Comparison of ENCODE assay signal across 16 cellular contexts in the genomic region with DNA sequence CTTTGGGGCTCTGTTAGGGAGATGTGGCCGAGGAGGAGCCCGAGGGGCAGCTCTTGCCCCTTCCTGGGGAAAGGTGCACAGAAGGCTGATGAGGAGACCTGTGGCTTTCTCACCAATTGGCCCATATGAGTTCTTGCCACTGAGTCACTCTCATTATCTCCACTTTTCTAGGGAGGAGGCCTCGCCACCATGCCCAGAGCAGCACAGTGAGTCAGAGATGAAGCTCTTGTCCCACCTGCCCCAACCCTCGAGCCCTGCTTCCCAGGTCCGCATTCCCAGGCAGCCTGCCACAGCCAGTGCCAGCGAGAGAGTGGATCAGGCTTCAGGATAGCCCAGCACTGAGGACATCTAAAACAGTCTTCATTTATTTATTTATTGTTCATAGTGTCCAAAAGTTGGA. TPM values are rescaled to one million over a fixed set of nuclear protein-coding genes. Genes with fewer than 3 reads are reported as not detected.
DNase-seq lines count a peak whose midpoint lies in the region; ATAC-seq, FAIRE-seq and TF ChIP-seq lines count a peak whose summit lies in the region.
"Had no signal": no experiment of that assay in that cellular context is flagged by ENCODE, and none has a peak within 500 bp of the region (broad histone marks: within the 10 kb centered on the region; RNA-seq: fewer than 3 reads in every experiment).

No MANE protein-coding gene starts in this region.

- intact Hi-C loops in spleen (cut with DNase I; ENCODE audit: low total_unique reads): no loop called here
- intact Hi-C loops in CD4-positive, alpha-beta T cell (cut with DNase I, micrococcal nuclease): no loop called here

- H3K4me1 Mint-ChIP-seq in WTC11: peaks cover 12% of the 10 kb centered on the region
- H3K4me1 Mint-ChIP-seq in CD4-positive, alpha-beta T cell (ENCODE audit: low read depth): no peaks in the 10 kb centered on the region

- ATAC-seq in WTC11: no peak; the same call in 1 of the 2 replicates
- ATAC-seq in CD4-positive, alpha-beta T cell (ENCODE audit: poor library complexity): no peak
- ATAC-seq: gastrocnemius medialis had no signal

- POLR2A ChIA-PET in RWPE1 (lab: Yijun Ruan, JAX; ENCODE audit: low non-redundant PET): interaction anchor here (0.8 kb wide), 1 partner anchor 43 kb away, joined by 4 read pairs; no protein-coding TSS in a partner anchor
- POLR2A ChIA-PET in WTC11 (lab: Charles Lee): no interaction called here
- POLR2A ChIA-PET in CD4-positive, alpha-beta T cell (lab: Charles Lee): no interaction called here

- H3K36me3 Mint-ChIP-seq in WTC11: no peaks in the 10 kb centered on the region
- no peaks in the 10 kb centered on the region for H3K36me3 Mint-ChIP-seq in CD4-positive, alpha-beta T cell (ENCODE audit: low read depth)
- H3K36me3 Mint-ChIP-seq: brain had no signal

- peak overlapping the region; percentile 79 for H3K27ac ChIP-seq in RWPE1
- H3K27ac ChIP-seq in spleen: no peak overlapping the region
- no peak overlapping the region for H3K27ac ChIP-seq in CD4-positive, alpha-beta T cell (ENCODE audit: low read depth, low read length)
- H3K27ac ChIP-seq: BLaER1 treated with 17β-estradiol and CSF1 and Interleukin-3, amounts not matched to agents 10 nM and 100 nM; gastrocnemius medialis; transverse colon had no signal

- H3K4me3 ChIP-seq in spleen: no peak overlapping the region
- H3K4me3 ChIP-seq: BLaER1 treated with 17β-estradiol and CSF1 and Interleukin-3, amounts not matched to agents 10 nM and 100 nM; gastrocnemius medialis; transverse colon had no signal

- no peak overlapping the region for H3K4me3 Mint-ChIP-seq in WTC11
- no peak overlapping the region for H3K4me3 Mint-ChIP-seq in CD4-positive, alpha-beta T cell
- H3K4me3 Mint-ChIP-seq: brain had no signal

- H3K9me3 Mint-ChIP-seq in WTC11: no peaks in the 10 kb centered on the region
- H3K9me3 Mint-ChIP-seq in CD4-positive, alpha-beta T cell: no peaks in the 10 kb centered on the region

- H3K36me3 ChIP-seq in spleen: no peaks in the 10 kb centered on the region
- H3K36me3 ChIP-seq: BLaER1 treated with 17β-estradiol and CSF1 and Interleukin-3, amounts not matched to agents 10 nM and 100 nM; gastrocnemius medialis; transverse colon had no signal

- peak; percentile 70 for FAIRE-seq in H54 (lab: Jason Lieb, UNC)

- H3K27me3 Mint-ChIP-seq in WTC11 (ENCODE audit: low read depth): no peaks in the 10 kb centered on the region; the same call in 1 of the 2 replicates
- peaks cover 14% of the 10 kb centered on the region for H3K27me3 Mint-ChIP-seq in CD4-positive, alpha-beta T cell

- H3K9me3 ChIP-seq in spleen: no peaks in the 10 kb centered on the region
- H3K9me3 ChIP-seq in CD4-positive, alpha-beta T cell (ENCODE audit: control insufficient read depth, low read length): no peaks in the 10 kb centered on the region
- H3K9me3 ChIP-seq: BLaER1 treated with 17β-estradiol and CSF1 and Interleukin-3, amounts not matched to agents 10 nM and 100 nM; gastrocnemius medialis; transverse colon had no signal

- TF ChIP-seq CTCF in RWPE1 (conservative IDR thresholded peaks at IDR 0.05; ENCODE audit: low read depth) (no peak), spleen (IDR thresholded peaks at IDR 0.05 in 8 of 11, conservative IDR thresholded peaks at IDR 0.05 in 3 of 11) (no peak), WTC11 (IDR thresholded peaks at IDR 0.05) (no peak)
- no peak for TF ChIP-seq CTCF in CD4-positive, alpha-beta T cell (IDR thresholded peaks at IDR 0.05)

- no peak for TF ChIP-seq POLR2A in H54 (IDR thresholded peaks at IDR 0.05; ENCODE audit: low read depth, low read length)
- no peak for TF ChIP-seq POLR2A in spleen (IDR thresholded peaks at IDR 0.05)

- WGBS in spleen, 5 donors: 74 to 92% (median 83%) methylated on average over 6 of the region's 6 CpGs

- DNase-seq in H54 (ENCODE audit: insufficient read length, low spot score) (no peak), RWPE1 (ENCODE audit: low spot score) (peak; percentile 59), iris pigment epithelial cell (ENCODE audit: low read depth) (peak; percentile 50), spleen (peak; percentile 55), WTC11 (ENCODE audit: low spot score) (no peak), activated gamma-delta T cell (lab: John Stamatoyannopoulos, UW) (no peak)
- no peak for DNase-seq in CD4-positive, alpha-beta T cell
- DNase-seq: activated CD4-positive, alpha-beta T cell treated with anti-CD3 and anti-CD28 coated beads, Interleukin-2, amount 50 U/mL, for 48 hours; activated effector memory CD4-positive, alpha-beta T cell treated with anti-CD3 and anti-CD28 coated beads, Interleukin-2, amount 50 U/mL, for 16 hours; DND-41; effector memory CD4-positive, alpha-beta T cell; gastrocnemius medialis; T1000; transverse colon had no signal

- H3K4me1 ChIP-seq in spleen: peaks cover 0 to 10% (median under 1%) of the 10 kb centered on the region in 6 donors
- H3K4me1 ChIP-seq: BLaER1 treated with 17β-estradiol and CSF1 and Interleukin-3, amounts not matched to agents 10 nM and 100 nM had no signal

- no peak overlapping the region for H3K27ac Mint-ChIP-seq in WTC11
- no peak overlapping the region for H3K27ac Mint-ChIP-seq in CD4-positive, alpha-beta T cell
- H3K27ac Mint-ChIP-seq: brain had no signal

- peaks cover 0 to 2% (median 0%) of the 10 kb centered on the region in 7 donors for H3K27me3 ChIP-seq in spleen (replicated peaks in 1 of 7)
- no peaks in the 10 kb centered on the region for H3K27me3 ChIP-seq in CD4-positive, alpha-beta T cell (ENCODE audit: control insufficient read depth, insufficient read depth, low read length)
- H3K27me3 ChIP-seq: BLaER1 treated with 17β-estradiol and CSF1 and Interleukin-3, amounts not matched to agents 10 nM and 100 nM; gastrocnemius medialis; transverse colon had no signal

- CTCF ChIA-PET in RWPE1 (lab: Yijun Ruan, JAX) (no interaction called here), WTC11 (lab: Charles Lee) (no interaction called here)
- CTCF ChIA-PET in CD4-positive, alpha-beta T cell (lab: Charles Lee): no interaction called here

TF ChIP-seq in WTC11, 78 proteins besides CTCF, POLR2A, EP300 and RAD21:
- TF ChIP-seq, protein P1, sequence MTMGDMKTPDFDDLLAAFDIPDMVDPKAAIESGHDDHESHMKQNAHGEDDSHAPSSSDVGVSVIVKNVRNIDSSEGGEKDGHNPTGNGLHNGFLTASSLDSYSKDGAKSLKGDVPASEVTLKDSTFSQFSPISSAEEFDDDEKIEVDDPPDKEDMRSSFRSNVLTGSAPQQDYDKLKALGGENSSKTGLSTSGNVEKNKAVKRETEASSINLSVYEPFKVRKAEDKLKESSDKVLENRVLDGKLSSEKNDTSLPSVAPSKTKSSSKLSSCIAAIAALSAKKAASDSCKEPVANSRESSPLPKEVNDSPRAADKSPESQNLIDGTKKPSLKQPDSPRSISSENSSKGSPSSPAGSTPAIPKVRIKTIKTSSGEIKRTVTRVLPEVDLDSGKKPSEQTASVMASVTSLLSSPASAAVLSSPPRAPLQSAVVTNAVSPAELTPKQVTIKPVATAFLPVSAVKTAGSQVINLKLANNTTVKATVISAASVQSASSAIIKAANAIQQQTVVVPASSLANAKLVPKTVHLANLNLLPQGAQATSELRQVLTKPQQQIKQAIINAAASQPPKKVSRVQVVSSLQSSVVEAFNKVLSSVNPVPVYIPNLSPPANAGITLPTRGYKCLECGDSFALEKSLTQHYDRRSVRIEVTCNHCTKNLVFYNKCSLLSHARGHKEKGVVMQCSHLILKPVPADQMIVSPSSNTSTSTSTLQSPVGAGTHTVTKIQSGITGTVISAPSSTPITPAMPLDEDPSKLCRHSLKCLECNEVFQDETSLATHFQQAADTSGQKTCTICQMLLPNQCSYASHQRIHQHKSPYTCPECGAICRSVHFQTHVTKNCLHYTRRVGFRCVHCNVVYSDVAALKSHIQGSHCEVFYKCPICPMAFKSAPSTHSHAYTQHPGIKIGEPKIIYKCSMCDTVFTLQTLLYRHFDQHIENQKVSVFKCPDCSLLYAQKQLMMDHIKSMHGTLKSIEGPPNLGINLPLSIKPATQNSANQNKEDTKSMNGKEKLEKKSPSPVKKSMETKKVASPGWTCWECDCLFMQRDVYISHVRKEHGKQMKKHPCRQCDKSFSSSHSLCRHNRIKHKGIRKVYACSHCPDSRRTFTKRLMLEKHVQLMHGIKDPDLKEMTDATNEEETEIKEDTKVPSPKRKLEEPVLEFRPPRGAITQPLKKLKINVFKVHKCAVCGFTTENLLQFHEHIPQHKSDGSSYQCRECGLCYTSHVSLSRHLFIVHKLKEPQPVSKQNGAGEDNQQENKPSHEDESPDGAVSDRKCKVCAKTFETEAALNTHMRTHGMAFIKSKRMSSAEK (CRISPR knock-in tag; IDR thresholded peaks at IDR 0.05; ENCODE audit: borderline replicate concordance): no peak
- TF ChIP-seq FOXK1 (CRISPR knock-in tag; IDR thresholded peaks at IDR 0.05) (no peak), JUN (CRISPR knock-in tag; IDR thresholded peaks at IDR 0.05) (no peak), ZNF416 (CRISPR knock-in tag; IDR thresholded peaks at IDR 0.05) (no peak), ZNF232 (CRISPR knock-in tag; IDR thresholded peaks at IDR 0.05) (no peak), ETV6 (CRISPR knock-in tag; IDR thresholded peaks at IDR 0.05) (no peak), IRF2 (CRISPR knock-in tag; IDR thresholded peaks at IDR 0.05; ENCODE audit: borderline replicate concordance, low read depth) (no peak), JAZF1 (CRISPR knock-in tag; IDR thresholded peaks at IDR 0.05) (no peak), GTF2I (CRISPR knock-in tag; conservative IDR thresholded peaks at IDR 0.05) (no peak), ZNF317 (CRISPR knock-in tag; IDR thresholded peaks at IDR 0.05; ENCODE audit: borderline replicate concordance, low read depth) (no peak), CBFB (CRISPR knock-in tag; IDR thresholded peaks at IDR 0.05; ENCODE audit: low read depth) (no peak)
- TF ChIP-seq, protein P2, sequence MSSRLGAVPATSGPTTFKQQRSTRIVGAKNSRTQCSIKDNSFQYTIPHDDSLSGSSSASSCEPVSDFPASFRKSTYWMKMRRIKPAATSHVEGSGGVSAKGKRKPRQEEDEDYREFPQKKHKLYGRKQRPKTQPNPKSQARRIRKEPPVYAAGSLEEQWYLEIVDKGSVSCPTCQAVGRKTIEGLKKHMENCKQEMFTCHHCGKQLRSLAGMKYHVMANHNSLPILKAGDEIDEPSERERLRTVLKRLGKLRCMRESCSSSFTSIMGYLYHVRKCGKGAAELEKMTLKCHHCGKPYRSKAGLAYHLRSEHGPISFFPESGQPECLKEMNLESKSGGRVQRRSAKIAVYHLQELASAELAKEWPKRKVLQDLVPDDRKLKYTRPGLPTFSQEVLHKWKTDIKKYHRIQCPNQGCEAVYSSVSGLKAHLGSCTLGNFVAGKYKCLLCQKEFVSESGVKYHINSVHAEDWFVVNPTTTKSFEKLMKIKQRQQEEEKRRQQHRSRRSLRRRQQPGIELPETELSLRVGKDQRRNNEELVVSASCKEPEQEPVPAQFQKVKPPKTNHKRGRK (CRISPR knock-in tag; IDR thresholded peaks at IDR 0.05; ENCODE audit: borderline replicate concordance): no peak

RNA-seq across cellular contexts. Expression of gene AMOTL2, which starts 53.5 kb away (rescaled TPM):
- total RNA-seq in spleen (10 to 100 TPM; 27.5 to 83.4 (median 53.1) TPM), WTC11 (2021) (76.9 to 85.4 TPM (median 79.9 TPM) in 3 replicates)
- polyA plus RNA-seq in spleen: 10 to 100 TPM in 1 of 3 donors, 1 to 10 TPM in 2; 3.8 to 15.7 (median 6.0) TPM
- total RNA-seq in CD4-positive, alpha-beta T cell: not detected

Comparison
In these comparisons a context has a peak if more than half of its experiments do, and no peak if none do; other contexts are left out.
1. DNase-seq: peak in RWPE1 (single experiment), iris pigment epithelial cell (single experiment) and spleen (single experiment); none in H54 (single experiment), WTC11 (single experiment), activated gamma-delta T cell (single experiment) and CD4-positive, alpha-beta T cell (0 of 10).
2. RNA of gene AMOTL2, which starts 53.5 kb away (total RNA-seq): 76.9 to 85.4 TPM in WTC11 and 27.5 to 83.4 TPM in spleen; not detected in CD4-positive, alpha-beta T cell; every median in the first group is over 10 times any median in the second.